In genomic region chr15:26806161-26806560, GRCh38 we compare ENCODE assay signal across 18 cellular contexts. TPM values are rescaled to one million over a fixed set of nuclear protein-coding genes. Genes with fewer than 3 reads are reported as not detected.
DNase-seq lines count a peak whose midpoint lies in the region; ATAC-seq and TF ChIP-seq lines count a peak whose summit lies in the region.
"Had no signal": no experiment of that assay in that cellular context is flagged by ENCODE, and none has a peak within 500 bp of the region (broad histone marks: within the 10 kb centered on the region; RNA-seq: fewer than 3 reads in every experiment).

No MANE protein-coding gene starts in this region.

- H3K4me3 Mint-ChIP-seq in mesothelial cell of epicardium, result no peak overlapping the region
- H3K4me3 Mint-ChIP-seq: HFFc6 had no signal

- peak; percentile 43 for DNase-seq in DMS79 treated with DMSO at 0.1 percent for 48 hours (lab: John Stamatoyannopoulos, UW)
- peak; percentile 15 for DNase-seq in NCI-H69 (lab: John Stamatoyannopoulos, UW)
- DNase-seq in heart right ventricle, result peak in 1 of 2 donors; percentile 29
- DNase-seq in mucosa of gallbladder (ENCODE audit: low spot score), result peak; percentile 81
- no peak for DNase-seq in NCI-H2171 (lab: John Stamatoyannopoulos, UW)
- DNase-seq in mesothelial cell of epicardium (ENCODE audit: low spot score in 2 of 2, unreplicated experiment in 2 of 2), result no peak
- no peak for DNase-seq in RPMI8226
- DNase-seq in HUDEP-2 (lab: John Stamatoyannopoulos, UW; ENCODE audit: unreplicated experiment in 76 of 76), result no peak
- DNase-seq: GF-D8, HFFc6, KBM-7, NCI-H1436 treated with DMSO at 0.1 percent for 48 hours, NCI-H2081 treated with DMSO at 0.1 percent for 48 hours, NCI-H226, NCI-H526 had no signal

- WGBS in heart right ventricle, 2 donors, result 32 to 43% methylated on average over 4 of the region's 4 CpGs

- H3K36me3 Mint-ChIP-seq in mesothelial cell of epicardium, result no peaks in the 10 kb centered on the region

- no peak overlapping the region for H3K27ac ChIP-seq in heart right ventricle
- H3K27ac ChIP-seq: C4-2B, RWPE1 had no signal

- H3K9me3 ChIP-seq in heart right ventricle, result peaks cover 0 to 8% (median 0%) of the 10 kb centered on the region in 11 donors

- peaks cover 0 to 18% (median 0%) of the 10 kb centered on the region in 9 donors for H3K4me1 ChIP-seq in heart right ventricle

- TF ChIP-seq CTCF in heart right ventricle (IDR thresholded peaks at IDR 0.05) (no peak), mesothelial cell of epicardium (IDR thresholded peaks at IDR 0.05; ENCODE audit: unreplicated experiment) (no peak)

- peak in 7 of 8 donors; percentile 58 to 96 (median 84) for ATAC-seq in heart right ventricle

- H3K36me3 ChIP-seq in heart right ventricle, result no peaks in the 10 kb centered on the region

- H3K4me3 ChIP-seq in heart right ventricle, result no peak overlapping the region

- intact Hi-C loops in heart right ventricle (cut with DNase I), result no loop called here

- H3K27me3 ChIP-seq in heart right ventricle, result no peaks in the 10 kb centered on the region

- H3K9me3 Mint-ChIP-seq in mesothelial cell of epicardium, result peaks cover 1% of the 10 kb centered on the region

- peaks cover 3% of the 10 kb centered on the region for H3K27me3 Mint-ChIP-seq in mesothelial cell of epicardium (ENCODE audit: low read depth)

- H3K4me1 Mint-ChIP-seq in mesothelial cell of epicardium, result no peaks in the 10 kb centered on the region

- H3K27ac Mint-ChIP-seq in mesothelial cell of epicardium, result no peak overlapping the region
- H3K27ac Mint-ChIP-seq: HFFc6 had no signal

RNA-seq across cellular contexts. Expression of gene GABRB3, which starts 33.3 kb away (rescaled TPM):
- total RNA-seq in heart right ventricle (1 to 10 TPM in 7 of 10 donors, under 1 TPM in 3; 0.45 to 4.5 (median 2.4) TPM), mucosa of gallbladder (91.6 TPM), mesothelial cell of epicardium (2.8 to 3.4 TPM (median 3.1 TPM) in 3 replicates)
- polyA plus RNA-seq in heart right ventricle, result under 1 TPM; 0.23 to 0.44 TPM
- total RNA-seq: A673 had no signal

Comparison
In these comparisons a context has a peak if more than half of its experiments do, and no peak if none do; other contexts are left out.
1. DNase-seq: peak in DMS79 treated with DMSO at 0.1 percent for 48 hours (single experiment), NCI-H69 (single experiment) and mucosa of gallbladder (single experiment); none in NCI-H2171 (single experiment), mesothelial cell of epicardium (0 of 2), RPMI8226 (single experiment) and HUDEP-2 (0 of 76).
2. RNA of gene GABRB3, which starts 33.3 kb away (total RNA-seq): 91.6 TPM in mucosa of gallbladder (single experiment); 2.8 to 3.4 TPM in mesothelial cell of epicardium and 0.45 to 4.5 TPM in heart right ventricle; every median in the first group is over 10 times any median in the second.